ENCODE assay signal across 10 cellular contexts in genomic region chr6:12363651-12364381, GRCh38.
A peak's percentile ranks its signal among the peaks of the same experiment; 100 is the strongest.
DNase-seq lines count a peak whose midpoint lies in the region; ATAC-seq, FAIRE-seq and TF ChIP-seq lines count a peak whose summit lies in the region.
"Had no signal": no experiment of that assay in that cellular context is flagged by ENCODE, and none has a peak within 500 bp of the region (broad histone marks: within the 10 kb centered on the region; RNA-seq: fewer than 3 reads in every experiment).

No MANE protein-coding gene starts in this region.

- H3K36me3 ChIP-seq in HepG2 (replicated peaks in 1 of 2; ENCODE audit: control insufficient read depth in 1 of 2, insufficient read depth in 2 of 2, low read length in 2 of 2) = no peaks in the 10 kb centered on the region

- BruUV-seq in HepG2 (replicated peaks; lab: Mats Ljungman, UMichigan) = no TSS peak

- TF ChIP-seq POLR2A in GM12891 (IDR thresholded peaks at IDR 0.05; ENCODE audit: low read depth, low read length) = no peak
- no peak for TF ChIP-seq POLR2A in HepG2 (IDR thresholded peaks at IDR 0.05; ENCODE audit: insufficient read depth in 1 of 2, low read depth in 2 of 2, low read length in 2 of 2)

- ATAC-seq in GM21825 (IDR thresholded peaks at IDR 0.05; ENCODE audit: unreplicated experiment) (peak; percentile 69), HepG2 (peak; percentile 74)

- 0 out of 6 replicates have a peak overlapping the region, but pooled peaks of 1 of the 3 experiments have one; percentile 18 for H3K4me3 ChIP-seq in HepG2 (replicated peaks in 1 of 3; ENCODE audit: insufficient read depth in 1 of 3, low read depth in 2 of 3, low read length in 3 of 3)
- H3K4me3 ChIP-seq: coronary artery, skin epidermis had no signal

- no peak overlapping the region for H3K4me3 Mint-ChIP-seq in HFFc6

- no peak overlapping the region for H3K9ac ChIP-seq in HepG2 (ENCODE audit: insufficient read depth, low read depth, low read length)

- no peaks in the 10 kb centered on the region for H3K9me3 Mint-ChIP-seq in HFFc6

- no peaks in the 10 kb centered on the region for H3K27me3 ChIP-seq in HepG2 (ENCODE audit: control insufficient read depth in 1 of 2, insufficient read depth in 2 of 2, low read length in 2 of 2)

- TF ChIP-seq EP300 in HepG2 (IDR thresholded peaks at IDR 0.05; ENCODE audit: low read depth in 2 of 2, low read length in 2 of 2) = 0 out of 4 replicates have a peak, but pooled peaks of 1 of the 2 experiments have one; percentile 19
- no peak for TF ChIP-seq EP300 in HepG2 (CRISPR knock-in tag; IDR thresholded peaks at IDR 0.05; ENCODE audit: borderline replicate concordance)

- in situ Hi-C loops in HepG2 (cut with HindIII; ENCODE audit: extremely low pct_ligation_motif_present, low pct_unique_long_range_greater_than_20kb) = no loop called here

- TF ChIP-seq CTCF in HepG2 (CRISPR knock-in tag; IDR thresholded peaks at IDR 0.05) = no peak
- TF ChIP-seq CTCF in HFFc6 (IDR thresholded peaks at IDR 0.05) = no peak

- H3K79me2 ChIP-seq in HepG2 (ENCODE audit: insufficient read depth, low read length) = no peaks in the 10 kb centered on the region

- POLR2A ChIA-PET in HepG2 (lab: Yijun Ruan, JAX) = interaction anchor here (0.6 to 1.2 kb wide), 7 partner anchors 15 to 72 kb away, joined by 3 to 7 read pairs (median 3); no protein-coding TSS in a partner anchor

- intact Hi-C loops in HepG2 (cut with micrococcal nuclease; ENCODE audit: unreplicated experiment) = no loop called here
- intact Hi-C loops in posterior vena cava (cut with DNase I) = no loop called here

- CTCF ChIA-PET in HepG2 (lab: Yijun Ruan, JAX; ENCODE audit: low intra/inter-chr PET ratio, low total read pairs) = no interaction called here

- no peak overlapping the region for H3K27ac ChIP-seq in HepG2 (ENCODE audit: extremely low read length, insufficient read depth, low read length)

- H4K20me1 ChIP-seq in HepG2 (ENCODE audit: insufficient read depth, low read length) = no peaks in the 10 kb centered on the region

- H3K27me3 Mint-ChIP-seq in HFFc6 (ENCODE audit: insufficient read depth) = peaks cover 5% of the 10 kb centered on the region

- DNase-seq in GM12891 (ENCODE audit: insufficient read length, low spot score) (no peak), LoVo (ENCODE audit: low spot score) (peak; percentile 85), HepG2 (ENCODE audit: low spot score) (peak; percentile 52), occipital lobe (lab: John Stamatoyannopoulos, UW) (no peak), posterior vena cava (ENCODE audit: low spot score) (no peak), HFFc6 (no peak)
- DNase-seq in central memory CD4-positive, alpha-beta T cell = no peak

- H3K4me1 ChIP-seq in HepG2 (ENCODE audit: insufficient read depth, low read length) = peaks cover 36% of the 10 kb centered on the region

- 33% methylated on average over 11 of the region's 11 CpGs for WGBS in HepG2 (ENCODE audit: low lambda C conversion rate)

- no peaks in the 10 kb centered on the region for H3K9me3 ChIP-seq in HepG2 (ENCODE audit: low read length)

- no peak overlapping the region for H2AFZ ChIP-seq in HepG2 (ENCODE audit: low read length)

- H3K4me1 Mint-ChIP-seq in HFFc6 (ENCODE audit: low read depth) = no peaks in the 10 kb centered on the region

- peak overlapping the region; percentile 64 for H3K4me2 ChIP-seq in HepG2 (ENCODE audit: low read depth, low read length)

- H3K36me3 Mint-ChIP-seq in HFFc6 (ENCODE audit: low read depth) = no peaks in the 10 kb centered on the region

- no peak overlapping the region for H3K27ac Mint-ChIP-seq in HFFc6

- peak; percentile 62 for FAIRE-seq in GM12891 (lab: Jason Lieb, UNC)
- FAIRE-seq in HepG2 (lab: Jason Lieb, UNC) = peak; percentile 66

- TF ChIP-seq RAD21 in HepG2 (CRISPR knock-in tag; IDR thresholded peaks at IDR 0.05) = no peak

TF ChIP-seq in GM12891, 5 proteins besides CTCF, POLR2A, EP300 and RAD21:
- TF ChIP-seq SPI1 (IDR thresholded peaks at IDR 0.05; ENCODE audit: low read depth, low read length) (peak; percentile 69), TAF1 (IDR thresholded peaks at IDR 0.05; ENCODE audit: low read depth, low read length) (no peak)
TF ChIP-seq in GM12891: peak in this region for 1.

TF ChIP-seq in HepG2, 621 proteins besides CTCF, POLR2A, EP300 and RAD21 (continues in another document):
- TF ChIP-seq ZBED4 (CRISPR knock-in tag; IDR thresholded peaks at IDR 0.05; ENCODE audit: borderline replicate concordance) (no peak), MAFG (CRISPR knock-in tag; IDR thresholded peaks at IDR 0.05) (0 out of 2 replicates have a peak, but pooled peaks have one; percentile 32), KDM2A (CRISPR knock-in tag; IDR thresholded peaks at IDR 0.05; ENCODE audit: borderline replicate concordance, low read depth) (peak; percentile 38; the same call in 1 of the 2 replicates), PCBP2 (optimal IDR thresholded peaks at IDR 0.05; ENCODE audit: low read depth, low read length, poor library complexity, severe bottlenecking) (no peak), ZNF687 (CRISPR knock-in tag; IDR thresholded peaks at IDR 0.05) (peak; percentile 67), ZHX1 (CRISPR knock-in tag; IDR thresholded peaks at IDR 0.05; ENCODE audit: low read depth) (no peak), ELF3 (CRISPR knock-in tag; IDR thresholded peaks at IDR 0.05) (peak; percentile 52; the same call in 1 of the 2 replicates)

Comparison
In these comparisons a context has a peak if more than half of its experiments do, and no peak if none do; other contexts are left out.
1. DNase-seq: peak in LoVo (single experiment) and HepG2 (single experiment); none in GM12891 (single experiment), occipital lobe (single experiment), central memory CD4-positive, alpha-beta T cell (single experiment), posterior vena cava (single experiment) and HFFc6 (single experiment).